ENCODE assay signal across 8 cellular contexts in genomic region chr17:7034955-7035590, GRCh38.
DNase-seq lines count a peak whose midpoint lies in the region; ATAC-seq lines count a peak whose summit lies in the region.

No MANE protein-coding gene starts in this region.

- no peaks in the 10 kb centered on the region for H3K9me3 Mint-ChIP-seq in activated naive CD4-positive, alpha-beta T cell treated with anti-CD3 and anti-CD28 coated beads, Interleukin-2, amount 50 U/mL, for 24 hours

- H3K27me3 ChIP-seq in iPS DF 6.9 (ENCODE audit: control insufficient read depth, insufficient read depth, low read length): no peaks in the 10 kb centered on the region

- peak overlapping the region; percentile 72; the same call in 1 of the 2 replicates for H3K4me3 ChIP-seq in iPS DF 6.9 (ENCODE audit: low read length)

- H3K27ac Mint-ChIP-seq in activated naive CD4-positive, alpha-beta T cell treated with anti-CD3 and anti-CD28 coated beads, Interleukin-2, amount 50 U/mL, for 24 hours: peak overlapping the region; percentile 98

- H3K9me3 ChIP-seq in iPS DF 6.9 (ENCODE audit: control insufficient read depth, insufficient read depth, low read length): no peaks in the 10 kb centered on the region

- H3K36me3 Mint-ChIP-seq in activated naive CD4-positive, alpha-beta T cell treated with anti-CD3 and anti-CD28 coated beads, Interleukin-2, amount 50 U/mL, for 24 hours: no peaks in the 10 kb centered on the region

- ATAC-seq in GM18907 (IDR thresholded peaks at IDR 0.05; ENCODE audit: unreplicated experiment) (peak; percentile 14), HG03175 (IDR thresholded peaks at IDR 0.05; ENCODE audit: unreplicated experiment) (peak; percentile 30)

- no peak for DNase-seq in iPS DF 6.9 (ENCODE audit: low read depth, low spot score)
- peak; percentile 40 to 60 for DNase-seq in stimulated activated CD4-positive, alpha-beta T cell treated with anti-CD3 and anti-CD28 coated beads, Interleukin-2, amount 100 ng/mL, for 24 hours
- DNase-seq in EL: no peak
- DNase-seq in amniotic stem cell (lab: John Stamatoyannopoulos, UW): no peak
- no peak for DNase-seq in NCI-H1048 (lab: John Stamatoyannopoulos, UW)

- H3K4me1 ChIP-seq in iPS DF 6.9 (ENCODE audit: control insufficient read depth, insufficient read depth, low read length): no peaks in the 10 kb centered on the region

- WGBS in iPS DF 6.9 (ENCODE audit: insufficient coverage, insufficient read length): no CpG with 5 or more reads among the region's 7 CpGs

- peaks cover 54% of the 10 kb centered on the region for H3K4me1 Mint-ChIP-seq in activated naive CD4-positive, alpha-beta T cell treated with anti-CD3 and anti-CD28 coated beads, Interleukin-2, amount 50 U/mL, for 24 hours

- H3K27me3 Mint-ChIP-seq in activated naive CD4-positive, alpha-beta T cell treated with anti-CD3 and anti-CD28 coated beads, Interleukin-2, amount 50 U/mL, for 24 hours: no peaks in the 10 kb centered on the region

- H3K27ac ChIP-seq in iPS DF 6.9 (ENCODE audit: low read length): no peak overlapping the region

- H3K36me3 ChIP-seq in iPS DF 6.9 (ENCODE audit: control insufficient read depth, insufficient read depth, low read length): no peaks in the 10 kb centered on the region

- peak overlapping the region; percentile 92 for H3K4me3 Mint-ChIP-seq in activated naive CD4-positive, alpha-beta T cell treated with anti-CD3 and anti-CD28 coated beads, Interleukin-2, amount 50 U/mL, for 24 hours

Comparison
In these comparisons a context has a peak if more than half of its experiments do, and no peak if none do; other contexts are left out.
1. DNase-seq: peak in stimulated activated CD4-positive, alpha-beta T cell treated with anti-CD3 and anti-CD28 coated beads, Interleukin-2, amount 100 ng/mL, for 24 hours (2 of 2); none in iPS DF 6.9 (single experiment), EL (single experiment), amniotic stem cell (single experiment) and NCI-H1048 (single experiment).